In genomic region chr12:107684029-107684790, GRCh38 we compare ENCODE assay signal across 11 cellular contexts. TPM values are rescaled to one million over a fixed set of nuclear protein-coding genes. Genes with fewer than 3 reads are reported as not detected.
A peak's percentile ranks its signal among the peaks of the same experiment; 100 is the strongest.
DNase-seq lines count a peak whose midpoint lies in the region; ATAC-seq, FAIRE-seq and TF ChIP-seq lines count a peak whose summit lies in the region.
"Had no signal": no experiment of that assay in that cellular context is flagged by ENCODE, and none has a peak within 500 bp of the region (broad histone marks: within the 10 kb centered on the region; RNA-seq: fewer than 3 reads in every experiment).

No MANE protein-coding gene starts in this region.

- no peak for TF ChIP-seq EP300 in A549 (IDR thresholded peaks at IDR 0.05)

- CTCF ChIA-PET in A549 (lab: Yijun Ruan, JAX): interaction anchor here (0.6 to 2.6 kb wide), 5 partner anchors 8 to 246 kb away, joined by 3 to 13 read pairs (median 4); no protein-coding TSS in a partner anchor
- CTCF ChIA-PET in activated B cell treated with CpG ODN at 0.5 μM for 24 hours (lab: Charles Lee): interaction anchor here (1.0 to 1.7 kb wide), 2 partner anchors 13 to 828 kb away, joined by 3 to 6 read pairs; no protein-coding TSS in a partner anchor

- H3K27me3 ChIP-seq in iPS-20b (ENCODE audit: insufficient read depth, low read length) (no peaks in the 10 kb centered on the region), esophagus squamous epithelium (peaks cover 0 to 6% (median 0%) of the 10 kb centered on the region in 4 donors)

- peak overlapping the region; percentile 97 for H3K27ac Mint-ChIP-seq in activated B cell treated with CpG ODN at 0.5 μM for 24 hours

- no peak for DNase-seq in A549 (ENCODE audit: low read depth in 1 of 2, low spot score in 1 of 2)
- no peak for DNase-seq in GM12865 (ENCODE audit: low read depth)
- DNase-seq in activated B cell treated with CpG ODN at 0.5 μM for 24 hours: no peak
- no peak for DNase-seq in stimulated activated CD4-positive, alpha-beta T cell treated with anti-CD3 and anti-CD28 coated beads, Interleukin-12 subunit alpha, Interleukin-12 subunit beta, amount 100 ng/mL, for 4 hours
- no peak for DNase-seq in midbrain (lab: John Stamatoyannopoulos, UW)
- no peak for DNase-seq in esophagus squamous epithelium (lab: John Stamatoyannopoulos, UW)
- DNase-seq: stimulated activated naive CD4-positive, alpha-beta T cell treated with Interleukin-2 at 50 U/mL for 16 hours had no signal

- H3K4me2 ChIP-seq in A549: peak overlapping the region; percentile 88

- H3K27me3 Mint-ChIP-seq in activated B cell treated with CpG ODN at 0.5 μM for 24 hours: no peaks in the 10 kb centered on the region

- H3K9me3 ChIP-seq in A549 (no peaks in the 10 kb centered on the region), iPS-20b (ENCODE audit: insufficient read depth, low read depth, low read length) (no peaks in the 10 kb centered on the region), esophagus squamous epithelium (no peaks in the 10 kb centered on the region)
- H3K9me3 ChIP-seq: neutrophil had no signal

- H3K4me3 ChIP-seq in A549 (peak overlapping the region; percentile 88; the same call in 2 of the 3 replicates), GM12865 (ENCODE audit: low read depth, low read length) (peak overlapping the region; percentile 99; the same call in 1 of the 2 replicates), iPS-20b (ENCODE audit: low read length) (peak overlapping the region; percentile 88; the same call in 1 of the 2 replicates), esophagus squamous epithelium (no peak overlapping the region)

- H3K9ac ChIP-seq in iPS-20b (ENCODE audit: low read depth, low read length): peak overlapping the region; percentile 94; the same call in 1 of the 2 replicates

- no peak for TF ChIP-seq RAD21 in A549 (conservative IDR thresholded peaks at IDR 0.05 in 1 of 2, IDR thresholded peaks at IDR 0.05 in 1 of 2)

- intact Hi-C loops in activated B cell treated with CpG ODN at 0.5 μM for 24 hours (cut with micrococcal nuclease): loop anchor here (10.0 kb wide), 3 partner anchors 729 to 1439 kb away; partner anchors contain the start of genes ALKBH2, CKAP4, TMEM263 and UNG
- intact Hi-C loops in esophagus squamous epithelium (cut with DNase I): loop anchor here (10.0 kb wide), 1 partner anchor 71 kb away; no protein-coding TSS in a partner anchor

- POLR2A ChIA-PET in A549 (lab: Yijun Ruan, JAX) (no interaction called here), activated B cell treated with CpG ODN at 0.5 μM for 24 hours (lab: Charles Lee) (interaction anchor here (0.8 to 2.4 kb wide), 3 partner anchors 53 to 878 kb away, joined by 3 to 9 read pairs (median 4); partner anchors contain the start of gene ISCU)

- H3K4me1 ChIP-seq in A549: peaks cover 14% of the 10 kb centered on the region
- H3K4me1 ChIP-seq in iPS-20b (ENCODE audit: insufficient read depth, low read length): peaks cover 4% of the 10 kb centered on the region; the same call in 1 of the 2 replicates
- peaks cover 10 to 28% (median 13%) of the 10 kb centered on the region in 3 donors for H3K4me1 ChIP-seq in esophagus squamous epithelium

- H3K9me3 Mint-ChIP-seq in activated B cell treated with CpG ODN at 0.5 μM for 24 hours: no peaks in the 10 kb centered on the region

- H3K27ac ChIP-seq in A549 (peak overlapping the region; percentile 85 to 93), iPS-20b (ENCODE audit: low read length) (peak overlapping the region; percentile 29), esophagus squamous epithelium (no peak overlapping the region)
- H3K27ac ChIP-seq: neutrophil had no signal

- 58% methylated on average over 3 of the region's 3 CpGs for WGBS in A549 (ENCODE audit: missing lambda C conversion rate)
- WGBS in esophagus squamous epithelium, 2 donors: 75 to 82% methylated on average over 3 of the region's 3 CpGs

- TF ChIP-seq CTCF in A549 (IDR thresholded peaks at IDR 0.05) (no peak), GM12865 (IDR thresholded peaks at IDR 0.05; ENCODE audit: insufficient read depth, low read depth, low read length, missing control alignments) (no peak), activated B cell treated with CpG ODN at 0.5 μM for 24 hours (IDR thresholded peaks at IDR 0.05) (no peak), esophagus squamous epithelium (IDR thresholded peaks at IDR 0.05) (no peak)

- peak overlapping the region; percentile 96 for H3K4me3 Mint-ChIP-seq in activated B cell treated with CpG ODN at 0.5 μM for 24 hours

- H3K4me1 Mint-ChIP-seq in activated B cell treated with CpG ODN at 0.5 μM for 24 hours: peaks cover 23% of the 10 kb centered on the region

- TF ChIP-seq POLR2A in A549 (IDR thresholded peaks at IDR 0.05; ENCODE audit: low read length): no peak
- no peak for TF ChIP-seq POLR2A in esophagus squamous epithelium (IDR thresholded peaks at IDR 0.05)

- no peak for FAIRE-seq in A549 (lab: Jason Lieb, UNC)
- FAIRE-seq: endometrium had no signal

- no peak for ATAC-seq in A549
- ATAC-seq in activated B cell treated with CpG ODN at 0.5 μM for 24 hours (ENCODE audit: low read depth): no peak
- no peak for ATAC-seq in GM18909 (IDR thresholded peaks at IDR 0.05; ENCODE audit: poor library complexity, unreplicated experiment)

- H3K36me3 ChIP-seq in iPS-20b (ENCODE audit: insufficient read depth, low read depth, low read length) (peaks cover 10% of the 10 kb centered on the region), esophagus squamous epithelium (peaks cover 2 to 11% (median 10%) of the 10 kb centered on the region in 3 donors)

- H3K36me3 Mint-ChIP-seq in activated B cell treated with CpG ODN at 0.5 μM for 24 hours (ENCODE audit: low read depth): peaks cover 21% of the 10 kb centered on the region

TF ChIP-seq in A549, 52 proteins besides CTCF, POLR2A, EP300 and RAD21 (continues in another document):
- TF ChIP-seq, protein P1, sequence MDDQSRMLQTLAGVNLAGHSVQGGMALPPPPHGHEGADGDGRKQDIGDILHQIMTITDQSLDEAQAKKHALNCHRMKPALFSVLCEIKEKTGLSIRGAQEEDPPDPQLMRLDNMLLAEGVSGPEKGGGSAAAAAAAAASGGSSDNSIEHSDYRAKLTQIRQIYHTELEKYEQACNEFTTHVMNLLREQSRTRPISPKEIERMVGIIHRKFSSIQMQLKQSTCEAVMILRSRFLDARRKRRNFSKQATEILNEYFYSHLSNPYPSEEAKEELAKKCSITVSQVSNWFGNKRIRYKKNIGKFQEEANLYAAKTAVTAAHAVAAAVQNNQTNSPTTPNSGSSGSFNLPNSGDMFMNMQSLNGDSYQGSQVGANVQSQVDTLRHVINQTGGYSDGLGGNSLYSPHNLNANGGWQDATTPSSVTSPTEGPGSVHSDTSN (IDR thresholded peaks at IDR 0.05): no peak
- TF ChIP-seq HOXB5 (CRISPR knock-in tag; IDR thresholded peaks at IDR 0.05) (no peak), ZC3H11A (IDR thresholded peaks at IDR 0.05) (no peak), ZSCAN20 (CRISPR knock-in tag; IDR thresholded peaks at IDR 0.05) (no peak), HOXA7 (CRISPR knock-in tag; IDR thresholded peaks at IDR 0.05) (no peak), CBX8 (IDR thresholded peaks at IDR 0.05) (no peak), ZNF302 (CRISPR knock-in tag; IDR thresholded peaks at IDR 0.05) (no peak), CHD4 (IDR thresholded peaks at IDR 0.05; ENCODE audit: borderline replicate concordance) (no peak), JUN (IDR thresholded peaks at IDR 0.05) (no peak)
- TF ChIP-seq, protein P2, sequence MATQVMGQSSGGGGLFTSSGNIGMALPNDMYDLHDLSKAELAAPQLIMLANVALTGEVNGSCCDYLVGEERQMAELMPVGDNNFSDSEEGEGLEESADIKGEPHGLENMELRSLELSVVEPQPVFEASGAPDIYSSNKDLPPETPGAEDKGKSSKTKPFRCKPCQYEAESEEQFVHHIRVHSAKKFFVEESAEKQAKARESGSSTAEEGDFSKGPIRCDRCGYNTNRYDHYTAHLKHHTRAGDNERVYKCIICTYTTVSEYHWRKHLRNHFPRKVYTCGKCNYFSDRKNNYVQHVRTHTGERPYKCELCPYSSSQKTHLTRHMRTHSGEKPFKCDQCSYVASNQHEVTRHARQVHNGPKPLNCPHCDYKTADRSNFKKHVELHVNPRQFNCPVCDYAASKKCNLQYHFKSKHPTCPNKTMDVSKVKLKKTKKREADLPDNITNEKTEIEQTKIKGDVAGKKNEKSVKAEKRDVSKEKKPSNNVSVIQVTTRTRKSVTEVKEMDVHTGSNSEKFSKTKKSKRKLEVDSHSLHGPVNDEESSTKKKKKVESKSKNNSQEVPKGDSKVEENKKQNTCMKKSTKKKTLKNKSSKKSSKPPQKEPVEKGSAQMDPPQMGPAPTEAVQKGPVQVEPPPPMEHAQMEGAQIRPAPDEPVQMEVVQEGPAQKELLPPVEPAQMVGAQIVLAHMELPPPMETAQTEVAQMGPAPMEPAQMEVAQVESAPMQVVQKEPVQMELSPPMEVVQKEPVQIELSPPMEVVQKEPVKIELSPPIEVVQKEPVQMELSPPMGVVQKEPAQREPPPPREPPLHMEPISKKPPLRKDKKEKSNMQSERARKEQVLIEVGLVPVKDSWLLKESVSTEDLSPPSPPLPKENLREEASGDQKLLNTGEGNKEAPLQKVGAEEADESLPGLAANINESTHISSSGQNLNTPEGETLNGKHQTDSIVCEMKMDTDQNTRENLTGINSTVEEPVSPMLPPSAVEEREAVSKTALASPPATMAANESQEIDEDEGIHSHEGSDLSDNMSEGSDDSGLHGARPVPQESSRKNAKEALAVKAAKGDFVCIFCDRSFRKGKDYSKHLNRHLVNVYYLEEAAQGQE (IDR thresholded peaks at IDR 0.05): no peak
- TF ChIP-seq, protein P3, sequence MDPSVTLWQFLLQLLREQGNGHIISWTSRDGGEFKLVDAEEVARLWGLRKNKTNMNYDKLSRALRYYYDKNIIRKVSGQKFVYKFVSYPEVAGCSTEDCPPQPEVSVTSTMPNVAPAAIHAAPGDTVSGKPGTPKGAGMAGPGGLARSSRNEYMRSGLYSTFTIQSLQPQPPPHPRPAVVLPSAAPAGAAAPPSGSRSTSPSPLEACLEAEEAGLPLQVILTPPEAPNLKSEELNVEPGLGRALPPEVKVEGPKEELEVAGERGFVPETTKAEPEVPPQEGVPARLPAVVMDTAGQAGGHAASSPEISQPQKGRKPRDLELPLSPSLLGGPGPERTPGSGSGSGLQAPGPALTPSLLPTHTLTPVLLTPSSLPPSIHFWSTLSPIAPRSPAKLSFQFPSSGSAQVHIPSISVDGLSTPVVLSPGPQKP (IDR thresholded peaks at IDR 0.05; ENCODE audit: low read depth, low read length): no peak

RNA-seq across cellular contexts. Expression of gene PWP1, which starts 1.4 kb away (rescaled TPM):
- polyA plus RNA-seq in A549 (2011; rRNA removed): 115 and 191 TPM in 2 replicates
- 120 and 258 TPM in 2 replicates for polyA plus RNA-seq in A549 (2012; cell fraction: cytosol; rRNA removed)
- 187 and 201 TPM in 2 replicates for polyA plus RNA-seq in A549 (2012; cell fraction: nucleus; rRNA removed)
- 129 to 140 TPM (median 132 TPM) in 3 replicates for polyA plus RNA-seq in A549 (2017; fragmentation: RNase III; extraction: RNeasy Plus Mini Kit Qiagen cat#74134 plus additional on column Dnase treatment)
- 44.1 and 46.1 TPM in 2 replicates for polyA minus RNA-seq in A549 (2011; rRNA and poly(A)+ RNA removed)
- total RNA-seq in activated B cell treated with CpG ODN at 0.5 μM for 24 hours: 49.4 and 53.5 TPM in 2 replicates
- 10 to 100 TPM; 36.9 to 91.0 (median 48.7) TPM for total RNA-seq in esophagus squamous epithelium

Comparison
In these comparisons a context has a peak if more than half of its experiments do, and no peak if none do; other contexts are left out.
1. H3K27ac ChIP-seq: peak in A549 (2 of 2) and iPS-20b (single experiment); none in esophagus squamous epithelium (0 of 4).
2. H3K4me3 ChIP-seq: peak in A549 (single experiment), GM12865 (single experiment) and iPS-20b (single experiment); none in esophagus squamous epithelium (0 of 4).